Comparison of ENCODE assay signal across 8 cellular contexts in genomic region chr15:74136584-74137543, GRCh38. TPM values are rescaled to one million over a fixed set of nuclear protein-coding genes. Genes with fewer than 3 reads are reported as not detected.
A peak's percentile ranks its signal among the peaks of the same experiment; 100 is the strongest.
DNase-seq lines count a peak whose midpoint lies in the region; ATAC-seq, FAIRE-seq and TF ChIP-seq lines count a peak whose summit lies in the region.

No MANE protein-coding gene starts in this region.

- peak overlapping the region; percentile 67 for H3K9ac ChIP-seq in astrocyte (ENCODE audit: low read length)

- H3K27ac ChIP-seq in astrocyte (ENCODE audit: low read depth, low read length) (no peak overlapping the region), urinary bladder (ENCODE audit: low read depth) (no peak overlapping the region)

- CTCF ChIA-PET in activated naive CD4-positive, alpha-beta T cell treated with anti-CD3 and anti-CD28 coated beads, Interleukin-2, amount 10 ng/mL, durations not matched to agents 7 days and 5 days (lab: Charles Lee): no interaction called here

- H3K9me3 Mint-ChIP-seq in activated naive CD4-positive, alpha-beta T cell treated with anti-CD3 and anti-CD28 coated beads, Interleukin-2, amount 10 ng/mL, durations not matched to agents 7 days and 5 days: no peaks in the 10 kb centered on the region
- H3K9me3 Mint-ChIP-seq in astrocyte (ENCODE audit: unreplicated experiment): peaks cover 17% of the 10 kb centered on the region

- TF ChIP-seq CTCF in astrocyte (IDR thresholded peaks at IDR 0.05; ENCODE audit: insufficient read depth, low read depth, low read length): no peak

- H3K4me1 ChIP-seq in astrocyte (ENCODE audit: insufficient read depth, low read length) (peaks cover 18% of the 10 kb centered on the region), urinary bladder (ENCODE audit: insufficient read depth) (no peaks in the 10 kb centered on the region)

- H3K4me2 ChIP-seq in astrocyte (ENCODE audit: low read length): peak overlapping the region; percentile 83

- peak overlapping the region; percentile 12 for H3K27ac Mint-ChIP-seq in activated naive CD4-positive, alpha-beta T cell treated with anti-CD3 and anti-CD28 coated beads, Interleukin-2, amount 10 ng/mL, durations not matched to agents 7 days and 5 days
- H3K27ac Mint-ChIP-seq in astrocyte (ENCODE audit: unreplicated experiment): peak overlapping the region; percentile 71

- no peak for ATAC-seq in HG03442 (IDR thresholded peaks at IDR 0.05; ENCODE audit: unreplicated experiment)

- H3K36me3 Mint-ChIP-seq in activated naive CD4-positive, alpha-beta T cell treated with anti-CD3 and anti-CD28 coated beads, Interleukin-2, amount 10 ng/mL, durations not matched to agents 7 days and 5 days: peaks cover 4% of the 10 kb centered on the region
- no peaks in the 10 kb centered on the region for H3K36me3 Mint-ChIP-seq in astrocyte (ENCODE audit: low read depth, unreplicated experiment)

- no peak for FAIRE-seq in astrocyte (lab: Jason Lieb, UNC)

- DNase-seq in activated naive CD4-positive, alpha-beta T cell treated with anti-CD3 and anti-CD28 coated beads, Interleukin-2, amount 10 ng/mL, durations not matched to agents 7 days and 5 days: no peak
- DNase-seq in activated naive CD4-positive, alpha-beta T cell treated with Interleukin-2 at 50 U/mL for 16 hours: no peak
- no peak for DNase-seq in astrocyte (ENCODE audit: low read depth)
- DNase-seq in lung microvascular endothelial cell (ENCODE audit: low read depth in 2 of 2): peak; percentile 17 to 70
- no peak for DNase-seq in NCI-H2107 (lab: John Stamatoyannopoulos, UW)
- no peak for DNase-seq in stimulated activated CD4-positive, alpha-beta T cell treated with anti-CD3 and anti-CD28 coated beads, Interleukin-2, amount 100 ng/mL, for 24 hours

- peaks cover 26% of the 10 kb centered on the region for H3K4me1 Mint-ChIP-seq in activated naive CD4-positive, alpha-beta T cell treated with anti-CD3 and anti-CD28 coated beads, Interleukin-2, amount 10 ng/mL, durations not matched to agents 7 days and 5 days
- H3K4me1 Mint-ChIP-seq in astrocyte (ENCODE audit: low read depth, unreplicated experiment): peaks cover 6% of the 10 kb centered on the region

- no peaks in the 10 kb centered on the region for H3K79me2 ChIP-seq in astrocyte (ENCODE audit: insufficient read depth, low read length)

- no peaks in the 10 kb centered on the region for H3K36me3 ChIP-seq in astrocyte (ENCODE audit: insufficient read depth, low read length)
- no peaks in the 10 kb centered on the region for H3K36me3 ChIP-seq in urinary bladder (ENCODE audit: insufficient read depth)

- peaks cover 94% of the 10 kb centered on the region for H3K27me3 Mint-ChIP-seq in activated naive CD4-positive, alpha-beta T cell treated with anti-CD3 and anti-CD28 coated beads, Interleukin-2, amount 10 ng/mL, durations not matched to agents 7 days and 5 days
- peaks cover 53% of the 10 kb centered on the region for H3K27me3 Mint-ChIP-seq in astrocyte (ENCODE audit: low read depth, unreplicated experiment)

- H3K4me3 Mint-ChIP-seq in activated naive CD4-positive, alpha-beta T cell treated with anti-CD3 and anti-CD28 coated beads, Interleukin-2, amount 10 ng/mL, durations not matched to agents 7 days and 5 days: peak overlapping the region; percentile 50
- H3K4me3 Mint-ChIP-seq in astrocyte (ENCODE audit: unreplicated experiment): peak overlapping the region; percentile 77

- WGBS in urinary bladder: 10% methylated on average over 40 of the region's 40 CpGs

- peaks cover 13% of the 10 kb centered on the region for H3K9me3 ChIP-seq in astrocyte (ENCODE audit: insufficient read depth, low read depth, low read length)

- H4K20me1 ChIP-seq in astrocyte (ENCODE audit: insufficient read depth, low read length): no peaks in the 10 kb centered on the region

- peaks cover 30% of the 10 kb centered on the region for H3K27me3 ChIP-seq in astrocyte (ENCODE audit: insufficient read depth, low read length)

- H2AFZ ChIP-seq in astrocyte (ENCODE audit: low read depth, low read length): peak overlapping the region; percentile 64

- peak overlapping the region; percentile 53 for H3K4me3 ChIP-seq in astrocyte (ENCODE audit: insufficient read depth, low read depth, low read length)
- H3K4me3 ChIP-seq in urinary bladder (ENCODE audit: low read depth, low read length): peak overlapping the region; percentile 40

RNA-seq across cellular contexts. Expression of gene ISLR2, which starts 6.5 kb away (rescaled TPM):
- total RNA-seq in astrocyte (0.14 and 0.19 TPM in 2 replicates), lung microvascular endothelial cell (under 0.01 and 0.20 TPM in 2 replicates), urinary bladder (2.9 TPM)
- polyA plus RNA-seq in urinary bladder: 2.0 TPM

RNA-seq across cellular contexts. Expression of gene ISLR, which starts 36.6 kb away (rescaled TPM):
- total RNA-seq in astrocyte (1.6 and 3.6 TPM in 2 replicates), lung microvascular endothelial cell (not detected in 2 replicates), urinary bladder (110 TPM)
- polyA plus RNA-seq in urinary bladder: 82.1 TPM

RNA-seq across cellular contexts. Expression of gene GOLGA6A, which starts 54.5 kb away (rescaled TPM):
- 0.30 and 0.31 TPM in 2 replicates for total RNA-seq in astrocyte
- not detected in 2 replicates for total RNA-seq in lung microvascular endothelial cell
- total RNA-seq in urinary bladder: not detected
- polyA plus RNA-seq in urinary bladder: 0.06 TPM

Comparison
In these comparisons a context has a peak if more than half of its experiments do, and no peak if none do; other contexts are left out.
1. DNase-seq: peak in lung microvascular endothelial cell (2 of 2); none in activated naive CD4-positive, alpha-beta T cell treated with anti-CD3 and anti-CD28 coated beads, Interleukin-2, amount 10 ng/mL, durations not matched to agents 7 days and 5 days (single experiment), activated naive CD4-positive, alpha-beta T cell treated with Interleukin-2 at 50 U/mL for 16 hours (single experiment), astrocyte (single experiment), NCI-H2107 (single experiment) and stimulated activated CD4-positive, alpha-beta T cell treated with anti-CD3 and anti-CD28 coated beads, Interleukin-2, amount 100 ng/mL, for 24 hours (0 of 2).
2. RNA of gene ISLR, which starts 36.6 kb away (total RNA-seq): 110 TPM in urinary bladder (single experiment); 1.6 to 3.6 TPM in astrocyte and not detected in lung microvascular endothelial cell; every median in the first group is over 10 times any median in the second.